ENCODE assay signal across 17 cellular contexts in the genomic region with DNA sequence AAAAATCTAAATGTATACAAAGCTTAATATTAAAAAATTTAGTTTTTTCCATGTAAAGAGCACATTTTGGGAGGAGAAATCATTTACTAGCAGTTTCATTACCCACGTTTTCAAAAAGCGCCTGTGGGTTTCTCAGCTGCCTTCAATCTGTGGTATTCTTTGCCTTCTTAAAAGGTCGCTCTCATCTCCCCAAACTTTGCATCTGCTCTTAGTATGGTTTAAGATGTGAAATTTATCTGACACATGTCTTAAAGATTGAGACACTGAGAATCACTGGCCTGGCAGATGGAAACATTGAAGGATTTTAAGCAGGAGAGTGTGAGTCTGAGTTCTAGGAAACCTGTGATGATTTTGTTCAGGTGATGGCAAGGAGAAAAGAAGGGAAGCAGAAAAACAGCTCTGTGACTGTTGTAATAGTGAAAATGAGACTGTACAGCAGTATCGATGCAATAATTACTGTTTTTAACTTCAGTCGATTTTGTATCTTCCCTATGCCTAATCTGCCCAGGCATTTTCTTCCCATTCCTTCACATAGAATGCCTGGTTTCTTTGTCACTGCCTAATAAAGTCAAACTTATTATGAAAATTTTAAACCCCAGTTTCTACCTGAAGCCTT.
A peak's percentile ranks its signal among the peaks of the same experiment; 100 is the strongest.
DNase-seq lines count a peak whose midpoint lies in the region; ATAC-seq lines count a peak whose summit lies in the region.
"Had no signal": no experiment of that assay in that cellular context is flagged by ENCODE, and none has a peak within 500 bp of the region (broad histone marks: within the 10 kb centered on the region; RNA-seq: fewer than 3 reads in every experiment).

No MANE protein-coding gene starts in this region.

- DNase-seq in cerebellar cortex (ENCODE audit: low spot score) (peak; percentile 5), A172 (ENCODE audit: low spot score) (no peak), T-helper 17 cell (no peak), anterior cingulate cortex (lab: John Stamatoyannopoulos, UW) (no peak)
- DNase-seq: AML-193; DMS79 treated with DMSO at 0.1 percent for 48 hours; head of caudate nucleus; kidney glomerular epithelial cell; NCI-H1048; NCI-H2227 treated with DMSO at 0.1 percent for 48 hours; SJCRH30; stimulated activated CD4-positive, alpha-beta T cell treated with anti-CD3 and anti-CD28 coated beads, Interleukin-1b, Interleukin-23, amount 100 ng/mL, for 48 hours had no signal

- no peak overlapping the region for H3K4me3 Mint-ChIP-seq in T-helper 17 cell
- H3K4me3 Mint-ChIP-seq: activated naive CD4-positive, alpha-beta T cell treated with anti-CD3 and anti-CD28 coated beads, Interleukin-2, amount 50 U/mL, for 24 hours had no signal

- peak; percentile 64 for ATAC-seq in GM18498 (IDR thresholded peaks at IDR 0.05; ENCODE audit: unreplicated experiment)
- ATAC-seq in GM21367 (IDR thresholded peaks at IDR 0.05; ENCODE audit: unreplicated experiment): peak; percentile 56
- peak; percentile 66 for ATAC-seq in HG02885 (IDR thresholded peaks at IDR 0.05; ENCODE audit: poor library complexity, unreplicated experiment)
- ATAC-seq in T-helper 17 cell: no peak
- ATAC-seq in HG03135 (IDR thresholded peaks at IDR 0.05; ENCODE audit: unreplicated experiment): no peak

- H3K9me3 ChIP-seq in T-helper 17 cell (ENCODE audit: control insufficient read depth, low read length, poor library complexity, severe bottlenecking): no peaks in the 10 kb centered on the region
- H3K9me3 ChIP-seq: SJCRH30 had no signal

- H3K36me3 Mint-ChIP-seq in T-helper 17 cell (ENCODE audit: low read depth): no peaks in the 10 kb centered on the region

- H3K4me1 Mint-ChIP-seq in T-helper 17 cell: peaks cover 4% of the 10 kb centered on the region

- H3K27me3 Mint-ChIP-seq in T-helper 17 cell: no peaks in the 10 kb centered on the region
- H3K27me3 Mint-ChIP-seq: activated naive CD4-positive, alpha-beta T cell treated with anti-CD3 and anti-CD28 coated beads, Interleukin-2, amount 50 U/mL, for 24 hours had no signal

- no peak overlapping the region for H3K27ac Mint-ChIP-seq in T-helper 17 cell
- H3K27ac Mint-ChIP-seq: activated naive CD4-positive, alpha-beta T cell treated with anti-CD3 and anti-CD28 coated beads, Interleukin-2, amount 50 U/mL, for 24 hours had no signal

Comparison
In these comparisons a context has a peak if more than half of its experiments do, and no peak if none do; other contexts are left out.
1. ATAC-seq: peak in GM18498 (single experiment), GM21367 (single experiment) and HG02885 (single experiment); none in T-helper 17 cell (single experiment) and HG03135 (single experiment).